21 cellular contexts compared by ENCODE assay signal in the genomic region with DNA sequence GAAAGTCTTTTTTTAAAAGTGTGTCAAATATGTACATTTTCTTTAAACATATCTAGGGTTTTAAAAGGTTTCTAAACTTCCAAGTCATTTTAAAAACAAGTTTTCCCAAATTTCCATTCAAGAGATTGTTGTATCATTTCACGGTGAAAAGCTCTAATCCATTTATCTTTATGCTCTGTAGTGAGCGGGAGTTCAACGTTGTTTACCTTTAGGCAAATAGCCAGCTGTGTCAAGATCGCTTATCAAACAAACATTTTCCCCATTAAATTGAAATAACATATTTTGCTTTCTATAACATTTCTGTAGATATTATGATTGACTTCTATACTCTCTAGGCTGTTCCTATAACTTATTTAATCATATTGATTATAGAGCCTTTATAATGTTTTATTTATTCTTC.
"Had no signal": no experiment of that assay in that cellular context is flagged by ENCODE, and none has a peak within 500 bp of the region (broad histone marks: within the 10 kb centered on the region; RNA-seq: fewer than 3 reads in every experiment).

No MANE protein-coding gene starts in this region.

- ATAC-seq: Panc1, PC-3, T-cell had no signal

- H3K36me3 ChIP-seq: MG63 had no signal

- DNase-seq: KBM-7; MG63; NCI-H1092; NCI-H1436 treated with DMSO at 0.1 percent for 48 hours; NCI-H1694; NCI-H187 treated with DMSO at 0.1 percent for 48 hours; NCI-H2029 treated with DMSO at 0.1 percent for 48 hours; NCI-H2171 treated with DMSO at 0.1 percent for 48 hours; NCI-H345; NCI-H446 treated with DMSO at 0.1 percent for 48 hours; NCI-H510A treated with DMSO at 0.1 percent for 48 hours; NCI-H774; NK-92 treated with Interleukin-12 subunit alpha and Interleukin-12 subunit beta, amount 100 ng/mL, for 24 hours; PC-3; SHP77; SK-N-SH; SW 1271; T-cell had no signal

- H3K27ac ChIP-seq: HL-60, RWPE1 had no signal

- H3K27me3 ChIP-seq: MG63 had no signal

- H3K9me3 ChIP-seq: MG63, SK-N-SH had no signal

- H3K4me3 ChIP-seq: MG63 had no signal
